Comparison of ENCODE assay signal across 20 cellular contexts in genomic region chr7:96169439-96169838, GRCh38.
A peak's percentile ranks its signal among the peaks of the same experiment; 100 is the strongest.
DNase-seq lines count a peak whose midpoint lies in the region; ATAC-seq, FAIRE-seq and TF ChIP-seq lines count a peak whose summit lies in the region.
"Had no signal": no experiment of that assay in that cellular context is flagged by ENCODE, and none has a peak within 500 bp of the region (broad histone marks: within the 10 kb centered on the region; RNA-seq: fewer than 3 reads in every experiment).

No MANE protein-coding gene starts in this region.

- H4K8ac ChIP-seq in IMR-90 (ENCODE audit: low read depth in 2 of 2, low read length in 2 of 2): no peak overlapping the region

- 56% methylated on average over 3 of the region's 5 CpGs; no CpG with 5 or more reads in 1 of the 2 experiments for WGBS in IMR-90 (ENCODE audit: extremely low coverage in 2 of 2, insufficient read length in 1 of 2), 2 experiments
- 64% methylated on average over 5 of the region's 5 CpGs for WGBS in smooth muscle cell (ENCODE audit: low lambda C conversion rate)

- FAIRE-seq in endothelial cell of umbilical vein (lab: Jason Lieb, UNC): peak; percentile 93
- FAIRE-seq: keratinocyte, TTC549 had no signal

- H2AFZ ChIP-seq in IMR-90 (replicated peaks; ENCODE audit: low read length, poor library complexity) (no peak overlapping the region), endothelial cell of umbilical vein (ENCODE audit: low read depth, low read length) (no peak overlapping the region), smooth muscle cell (ENCODE audit: low read depth) (no peak overlapping the region)

- H3K4me1 ChIP-seq in IMR-90 (ENCODE audit: control insufficient read depth, insufficient read depth, low read length) (no peaks in the 10 kb centered on the region), endothelial cell of umbilical vein (ENCODE audit: control insufficient read depth, extremely low read depth, insufficient read depth, low read length) (peaks cover 9% of the 10 kb centered on the region), smooth muscle cell (ENCODE audit: low read depth) (no peaks in the 10 kb centered on the region)
- H3K4me1 ChIP-seq: esophagus squamous epithelium, right atrium auricular region had no signal

- no peak overlapping the region for H2AK5ac ChIP-seq in IMR-90 (ENCODE audit: low read depth, low read length)

- TF ChIP-seq POLR2A in IMR-90 (IDR thresholded peaks at IDR 0.05; ENCODE audit: low read depth, low read length): no peak
- no peak for TF ChIP-seq POLR2A in endothelial cell of umbilical vein (IDR thresholded peaks at IDR 0.05; ENCODE audit: low read depth, low read length)

- H3K79me2 ChIP-seq in endothelial cell of umbilical vein (ENCODE audit: control insufficient read depth, insufficient read depth, low read length) (no peaks in the 10 kb centered on the region), smooth muscle cell (ENCODE audit: low read depth) (no peaks in the 10 kb centered on the region)

- H3K4me2 ChIP-seq in IMR-90 (ENCODE audit: low read depth, low read length) (no peak overlapping the region), endothelial cell of umbilical vein (ENCODE audit: insufficient read depth, low read length) (peak overlapping the region; percentile 3), smooth muscle cell (no peak overlapping the region)

- H2BK15ac ChIP-seq in IMR-90 (ENCODE audit: low read depth, low read length): no peak overlapping the region

- dilution Hi-C loops in IMR-90 (cut with HindIII; ENCODE audit: low sequenced_read_pairs, unreplicated experiment) (no loop called here), endothelial cell of umbilical vein (cut with MboI; ENCODE audit: extremely low pct_ligation_motif_present, low sequenced_read_pairs) (no loop called here)

- H2BK5ac ChIP-seq in IMR-90 (ENCODE audit: low read depth, low read length, poor library complexity, severe bottlenecking): no peak overlapping the region

- H3K27me3 ChIP-seq in IMR-90 (ENCODE audit: control insufficient read depth, insufficient read depth, low read length): no peaks in the 10 kb centered on the region
- H3K27me3 ChIP-seq in endothelial cell of umbilical vein (ENCODE audit: control insufficient read depth in 2 of 2, insufficient read depth in 2 of 2, low read length in 2 of 2): no peaks in the 10 kb centered on the region
- H3K27me3 ChIP-seq in smooth muscle cell (ENCODE audit: low read depth): no peaks in the 10 kb centered on the region
- H3K27me3 ChIP-seq: esophagus squamous epithelium, right atrium auricular region had no signal

- no peak overlapping the region for H3K14ac ChIP-seq in IMR-90 (replicated peaks; ENCODE audit: low read depth, low read length)

- no peak overlapping the region for H4K5ac ChIP-seq in IMR-90 (ENCODE audit: low read depth, low read length)

- no peak overlapping the region for H2AK9ac ChIP-seq in IMR-90 (replicated peaks; ENCODE audit: low read depth, low read length, poor library complexity)

- H3K79me1 ChIP-seq in IMR-90 (ENCODE audit: low read depth in 1 of 2, low read length in 2 of 2): no peaks in the 10 kb centered on the region

- H4K20me1 ChIP-seq in IMR-90 (ENCODE audit: insufficient read depth, low read length) (no peaks in the 10 kb centered on the region), endothelial cell of umbilical vein (replicated peaks; ENCODE audit: control insufficient read depth, extremely low read depth, insufficient read depth, low read length) (no peaks in the 10 kb centered on the region), smooth muscle cell (ENCODE audit: low read depth) (no peaks in the 10 kb centered on the region)

- CTCF ChIA-PET in IMR-90 (lab: Yijun Ruan, JAX) (no interaction called here), endothelial cell of umbilical vein (lab: Charles Lee) (interaction anchor here (1.2 to 1.5 kb wide), 5 partner anchors 9 to 858 kb away, joined by 3 to 6 read pairs (median 5); no protein-coding TSS in a partner anchor)

- no peak for TF ChIP-seq RAD21 in IMR-90 (IDR thresholded peaks at IDR 0.05; ENCODE audit: low read length)

- ATAC-seq in IMR-90 (ENCODE audit: low read depth) (peak; percentile 21; the same call in 1 of the 2 replicates), HG03520 (IDR thresholded peaks at IDR 0.05; ENCODE audit: unreplicated experiment) (no peak), HG02610 (IDR thresholded peaks at IDR 0.05; ENCODE audit: unreplicated experiment) (no peak)
- ATAC-seq: activated CD4-positive, alpha-beta T cell treated with anti-CD3 and anti-CD28 coated beads for 36 hours; stimulated activated memory B cell treated with anti-CD40 and anti-IgM and Interleukin-4, amounts not matched to agents 10 μg/mL and 1 μg/mL and 100 μg/mL, for 72 hours had no signal

- H3K27ac ChIP-seq in IMR-90 (ENCODE audit: insufficient read depth, low read length) (no peak overlapping the region), endothelial cell of umbilical vein (ENCODE audit: insufficient read depth, low read depth, low read length) (no peak overlapping the region), smooth muscle cell (ENCODE audit: low read depth) (peak overlapping the region; percentile 28)
- H3K27ac ChIP-seq: right atrium auricular region had no signal

- no peaks in the 10 kb centered on the region for H3K9me3 ChIP-seq in IMR-90 (ENCODE audit: control insufficient read depth, insufficient read depth, low read length)
- H3K9me3 ChIP-seq in endothelial cell of umbilical vein (replicated peaks; ENCODE audit: control insufficient read depth, insufficient read depth, low read length): no peaks in the 10 kb centered on the region
- no peaks in the 10 kb centered on the region for H3K9me3 ChIP-seq in smooth muscle cell (replicated peaks; ENCODE audit: low read depth)
- H3K9me3 ChIP-seq: esophagus squamous epithelium, right atrium auricular region had no signal

- no peak overlapping the region for H3K56ac ChIP-seq in IMR-90 (ENCODE audit: extremely low read depth, insufficient read depth, low read length)

- H4K91ac ChIP-seq in IMR-90 (ENCODE audit: insufficient read depth, low read depth, low read length): no peak overlapping the region

- H3K18ac ChIP-seq in IMR-90 (ENCODE audit: low read depth, low read length): no peak overlapping the region

- H3K9ac ChIP-seq in IMR-90 (ENCODE audit: low read depth, low read length): no peak overlapping the region
- no peak overlapping the region for H3K9ac ChIP-seq in endothelial cell of umbilical vein (replicated peaks; ENCODE audit: extremely low read depth, insufficient read depth, low read length)
- no peak overlapping the region for H3K9ac ChIP-seq in smooth muscle cell (ENCODE audit: low read depth)

- BruUV-seq in IMR-90 (replicated peaks; lab: Mats Ljungman, UMichigan) (no TSS peak), endothelial cell of umbilical vein (replicated peaks; lab: Mats Ljungman, UMichigan) (TSS peak; percentile 95)

- intact Hi-C loops in IMR-90 (cut with micrococcal nuclease): no loop called here
- intact Hi-C loops in endothelial cell of umbilical vein (cut with micrococcal nuclease): loop anchor here (1.0 to 2.0 kb wide), 2 partner anchors 11 to 15 kb away; no protein-coding TSS in a partner anchor

- 0 out of 2 replicates have a peak, but pooled peaks cover 4% of the 10 kb centered on the region for H3K9me1 ChIP-seq in IMR-90 (ENCODE audit: insufficient read depth, low read length)
- H3K9me1 ChIP-seq in endothelial cell of umbilical vein (replicated peaks; ENCODE audit: control insufficient read depth, extremely low read depth, insufficient read depth, low read length): no peaks in the 10 kb centered on the region

- no peak overlapping the region for H3K4me3 ChIP-seq in IMR-90 (ENCODE audit: insufficient read depth, low read depth, low read length)
- no peak overlapping the region for H3K4me3 ChIP-seq in endothelial cell of umbilical vein (replicated peaks in 1 of 3; ENCODE audit: insufficient read depth in 1 of 3, low read depth in 1 of 3, low read length in 3 of 3)
- no peak overlapping the region for H3K4me3 ChIP-seq in smooth muscle cell
- H3K4me3 ChIP-seq: esophagus squamous epithelium, right atrium auricular region had no signal

- no peak overlapping the region for H2BK20ac ChIP-seq in IMR-90 (ENCODE audit: low read depth, low read length)

- no peak overlapping the region for H2BK120ac ChIP-seq in IMR-90 (ENCODE audit: low read depth, low read length)

- no peaks in the 10 kb centered on the region for H3F3A ChIP-seq in smooth muscle cell (ENCODE audit: low read depth)

- H3K23ac ChIP-seq in IMR-90 (ENCODE audit: low read depth, low read length): no peak overlapping the region

- TF ChIP-seq CTCF in IMR-90 (conservative IDR thresholded peaks at IDR 0.05; ENCODE audit: low read depth, low read length): no peak
- no peak for TF ChIP-seq CTCF in endothelial cell of umbilical vein (IDR thresholded peaks at IDR 0.05; ENCODE audit: extremely low read depth in 1 of 2, insufficient read depth in 1 of 2, low read depth in 1 of 2, low read length in 2 of 2)
- no peak for TF ChIP-seq CTCF in smooth muscle cell (IDR thresholded peaks at IDR 0.05; ENCODE audit: borderline replicate concordance, insufficient read depth, poor library complexity, severe bottlenecking)

- H3K4ac ChIP-seq in IMR-90 (ENCODE audit: low read depth, low read length): no peak overlapping the region

- H3K36me3 ChIP-seq in IMR-90 (ENCODE audit: control insufficient read depth, insufficient read depth, low read length) (peaks cover 2% of the 10 kb centered on the region; the same call in 1 of the 2 replicates), endothelial cell of umbilical vein (ENCODE audit: control insufficient read depth in 2 of 2, extremely low read depth in 1 of 2, insufficient read depth in 2 of 2, low read length in 2 of 2) (no peaks in the 10 kb centered on the region), smooth muscle cell (ENCODE audit: low read depth) (no peaks in the 10 kb centered on the region)

- DNase-seq in IMR-90 (no peak), endothelial cell of umbilical vein (ENCODE audit: low read depth, low spot score) (peak; percentile 88), kidney tubule cell (ENCODE audit: low spot score) (peak; percentile 77), smooth muscle cell (lab: John Stamatoyannopoulos, UW; ENCODE audit: unreplicated experiment) (no peak), Kasumi-1 (lab: John Stamatoyannopoulos, UW) (no peak), NCI-H345 treated with DMSO at 0.1 percent for 48 hours (lab: John Stamatoyannopoulos, UW; ENCODE audit: unreplicated experiment) (no peak)
- DNase-seq: ACHN; activated CD4-positive, alpha-beta T cell treated with anti-CD3 and anti-CD28 coated beads for 36 hours; activated naive CD8-positive, alpha-beta T cell treated with anti-CD3 and anti-CD28 coated beads, Interleukin-2, amount 10 ng/mL, durations not matched to agents 7 days and 5 days; esophagus squamous epithelium; GF-D8; NCI-H1092; NCI-H2107; NCI-H510A treated with DMSO at 0.1 percent for 48 hours had no signal

- in situ Hi-C loops in IMR-90 (cut with MboI; ENCODE audit: low sequenced_read_pairs): no loop called here

- POLR2A ChIA-PET in IMR-90 (lab: Charles Lee; ENCODE audit: unreplicated experiment): no interaction called here
- POLR2A ChIA-PET in endothelial cell of umbilical vein (lab: Charles Lee): no interaction called here

TF ChIP-seq in IMR-90, 13 proteins besides CTCF, POLR2A, EP300 and RAD21 (continues in another document):
- TF ChIP-seq CHD1 (IDR thresholded peaks at IDR 0.05; ENCODE audit: low read depth, low read length): no peak

TF ChIP-seq in endothelial cell of umbilical vein, 7 proteins besides CTCF, POLR2A, EP300 and RAD21 (continues in another document):
- no peak for TF ChIP-seq POLR2AphosphoS5 (IDR thresholded peaks at IDR 0.05; ENCODE audit: insufficient read depth, low read depth, low read length)

Comparison
In these comparisons a context has a peak if more than half of its experiments do, and no peak if none do; other contexts are left out.
1. DNase-seq: peak in endothelial cell of umbilical vein (single experiment) and kidney tubule cell (single experiment); none in IMR-90 (single experiment), smooth muscle cell (single experiment), Kasumi-1 (0 of 2) and NCI-H345 treated with DMSO at 0.1 percent for 48 hours (single experiment).